In genomic region chr13:97445504-97446187, GRCh38 we compare ENCODE assay signal across 23 cellular contexts. TPM values are rescaled to one million over a fixed set of nuclear protein-coding genes. Genes with fewer than 3 reads are reported as not detected.
DNase-seq lines count a peak whose midpoint lies in the region; ATAC-seq, FAIRE-seq and TF ChIP-seq lines count a peak whose summit lies in the region.
"Had no signal": no experiment of that assay in that cellular context is flagged by ENCODE, and none has a peak within 500 bp of the region (broad histone marks: within the 10 kb centered on the region; RNA-seq: fewer than 3 reads in every experiment).

No MANE protein-coding gene starts in this region.

- in situ Hi-C loops in K562 (cut with MboI): no loop called here
- in situ Hi-C loops in mammary epithelial cell (cut with MboI; ENCODE audit: low sequenced_read_pairs in 2 of 2): no loop called here

- H3K9me3 ChIP-seq in K562 (replicated peaks; ENCODE audit: control insufficient read depth, insufficient read depth, low read depth, low read length) (no peaks in the 10 kb centered on the region), sigmoid colon (no peaks in the 10 kb centered on the region), mammary epithelial cell (replicated peaks; ENCODE audit: insufficient read depth, low read length) (no peaks in the 10 kb centered on the region)
- H3K9me3 ChIP-seq: BLaER1 treated with 17β-estradiol and CSF1 and Interleukin-3, amounts not matched to agents 10 nM and 100 nM; pancreas; thyroid gland had no signal

- H3K4me2 ChIP-seq in K562 (ENCODE audit: insufficient read depth, low read length) (no peak overlapping the region), mammary epithelial cell (ENCODE audit: insufficient read depth, low read depth, low read length) (no peak overlapping the region)

- CTCF ChIA-PET in K562 (lab: Yijun Ruan, JAX; ENCODE audit: low intra/inter-chr PET ratio): no interaction called here
- CTCF ChIA-PET in mammary epithelial cell (lab: Charles Lee; ENCODE audit: low non-redundant PET): no interaction called here

- TF ChIP-seq CTCF in K562 (IDR thresholded peaks at IDR 0.05 in 2 of 3, conservative IDR thresholded peaks at IDR 0.05 in 1 of 3; ENCODE audit: insufficient read depth in 2 of 3, low read depth in 1 of 3, low read length in 3 of 3): no peak
- no peak for TF ChIP-seq CTCF in sigmoid colon (IDR thresholded peaks at IDR 0.05)
- no peak for TF ChIP-seq CTCF in mammary epithelial cell (conservative IDR thresholded peaks at IDR 0.05 in 1 of 2, IDR thresholded peaks at IDR 0.05 in 1 of 2; ENCODE audit: extremely low read depth in 1 of 2, insufficient read depth in 1 of 2, low read depth in 1 of 2, low read length in 2 of 2)

- POLR2A ChIA-PET in K562 (lab: Yijun Ruan, JAX): interaction anchor here (0.6 kb wide), 1 partner anchor 328 kb away, joined by 3 read pairs; no protein-coding TSS in a partner anchor

- ATAC-seq in K562: peak; percentile 68
- ATAC-seq in GM19397 (IDR thresholded peaks at IDR 0.05; ENCODE audit: unreplicated experiment): no peak
- ATAC-seq: activated CD8-positive, alpha-beta T cell treated with anti-CD3 and anti-CD28 coated beads for 36 hours; pancreas; stimulated activated naive CD8-positive, alpha-beta T cell treated with anti-CD3 and anti-CD28 coated beads, Interleukin-15, amount 100 ng/mL, for 72 hours had no signal

- TF ChIP-seq EP300 in K562 (IDR thresholded peaks at IDR 0.05; ENCODE audit: low read length) (no peak), sigmoid colon (IDR thresholded peaks at IDR 0.05) (no peak)

- H3K27ac ChIP-seq in K562 (ENCODE audit: extremely low read depth, low read depth, low read length) (no peak overlapping the region), sigmoid colon (no peak overlapping the region), mammary epithelial cell (ENCODE audit: insufficient read depth, low read depth, low read length) (no peak overlapping the region)
- H3K27ac ChIP-seq: BLaER1 treated with 17β-estradiol and CSF1 and Interleukin-3, amounts not matched to agents 10 nM and 100 nM; pancreas; thyroid gland had no signal

- no peaks in the 10 kb centered on the region for H3K9me1 ChIP-seq in K562 (ENCODE audit: control insufficient read depth, insufficient read depth, low read length)

- BruUV-seq in K562 (replicated peaks; lab: Mats Ljungman, UMichigan): no TSS peak
- no TSS peak for BruUV-seq in mammary epithelial cell (replicated peaks; lab: Mats Ljungman, UMichigan)

- peak; percentile 87 for DNase-seq in DMS153 treated with DMSO at 0.1 percent for 48 hours (lab: John Stamatoyannopoulos, UW; ENCODE audit: unreplicated experiment)
- DNase-seq in NCI-H1417 treated with DMSO at 0.1 percent for 48 hours (lab: John Stamatoyannopoulos, UW): peak; percentile 53
- DNase-seq in NCI-H510A treated with DMSO at 0.1 percent for 48 hours (lab: John Stamatoyannopoulos, UW): peak; percentile 60
- DNase-seq in K562 (ENCODE audit: extremely low read depth in 1 of 4, low spot score in 3 of 4): no peak
- no peak for DNase-seq in sigmoid colon
- no peak for DNase-seq in activated CD4-positive, CD25-positive, alpha-beta regulatory T cell (lab: John Stamatoyannopoulos, UW)
- no peak for DNase-seq in mammary epithelial cell
- DNase-seq: activated CD8-positive, alpha-beta T cell treated with anti-CD3 and anti-CD28 coated beads for 36 hours; activated effector memory CD4-positive, alpha-beta T cell treated with Interleukin-2 at 50 U/mL for 16 hours; activated naive CD8-positive, alpha-beta T cell treated with anti-CD3 and anti-CD28 coated beads, Interleukin-2, amount 10 ng/mL, durations not matched to agents 7 days and 5 days; cerebellar nuclear complex; dorsolateral prefrontal cortex; GOT3; KG1; NCI-H2171; NCI-H82; OCI-M1; pancreas; stimulated activated naive CD8-positive, alpha-beta T cell treated with anti-CD3 and anti-CD28 coated beads, Interleukin-15, amount 100 ng/mL, for 72 hours; SW 1271; thyroid gland had no signal

- TF ChIP-seq RAD21 in K562 (CRISPR knock-in tag; conservative IDR thresholded peaks at IDR 0.05 in 1 of 2, IDR thresholded peaks at IDR 0.05 in 1 of 2): no peak

- no peak overlapping the region for H2AFZ ChIP-seq in K562 (ENCODE audit: low read depth, low read length)
- no peak overlapping the region for H2AFZ ChIP-seq in mammary epithelial cell (ENCODE audit: low read depth, low read length)

- H4K20me1 ChIP-seq in K562 (replicated peaks; ENCODE audit: control insufficient read depth, insufficient read depth, low read length) (no peaks in the 10 kb centered on the region), mammary epithelial cell (ENCODE audit: insufficient read depth, low read length) (no peaks in the 10 kb centered on the region)

- TF ChIP-seq POLR2A in K562 (conservative IDR thresholded peaks at IDR 0.05) (no peak), sigmoid colon (IDR thresholded peaks at IDR 0.05) (no peak)

- H3K4me3 ChIP-seq in K562: no peak overlapping the region
- H3K4me3 ChIP-seq in sigmoid colon: no peak overlapping the region
- no peak overlapping the region for H3K4me3 ChIP-seq in mammary epithelial cell (replicated peaks in 1 of 3; ENCODE audit: insufficient read depth in 1 of 3, low read depth in 2 of 3, low read length in 3 of 3)
- H3K4me3 ChIP-seq: BLaER1 treated with 17β-estradiol and CSF1 and Interleukin-3, amounts not matched to agents 10 nM and 100 nM; dorsolateral prefrontal cortex; pancreas; thyroid gland had no signal

- intact Hi-C loops in K562 (cut with micrococcal nuclease): no loop called here
- intact Hi-C loops in sigmoid colon (cut with DNase I): no loop called here
- intact Hi-C loops in mammary epithelial cell (cut with micrococcal nuclease): no loop called here

- H3K79me2 ChIP-seq in K562 (ENCODE audit: control insufficient read depth, insufficient read depth, low read length) (no peaks in the 10 kb centered on the region; the same call in 2 of the 3 replicates), mammary epithelial cell (ENCODE audit: insufficient read depth, low read length) (peaks cover 52% of the 10 kb centered on the region)

- dilution Hi-C loops in mammary epithelial cell (cut with HindIII; ENCODE audit: low sequenced_read_pairs): no loop called here

- FAIRE-seq in K562 (lab: Jason Lieb, UNC): no peak

- no peak overlapping the region for H3K9ac ChIP-seq in K562 (ENCODE audit: insufficient read depth in 1 of 2, low read depth in 2 of 2, low read length in 2 of 2)
- H3K9ac ChIP-seq in mammary epithelial cell (ENCODE audit: insufficient read depth, low read length): no peak overlapping the region
- H3K9ac ChIP-seq: BLaER1 treated with 17β-estradiol and CSF1 and Interleukin-3, amounts not matched to agents 10 nM and 100 nM had no signal

- H3K27me3 ChIP-seq in K562 (ENCODE audit: control insufficient read depth in 2 of 2, insufficient read depth in 2 of 2, low read length in 2 of 2) (no peaks in the 10 kb centered on the region), sigmoid colon (no peaks in the 10 kb centered on the region), mammary epithelial cell (ENCODE audit: insufficient read depth, low read length) (no peaks in the 10 kb centered on the region)
- H3K27me3 ChIP-seq: BLaER1 treated with 17β-estradiol and CSF1 and Interleukin-3, amounts not matched to agents 10 nM and 100 nM; dorsolateral prefrontal cortex; pancreas; thyroid gland had no signal

- H3K36me3 ChIP-seq in K562 (ENCODE audit: control insufficient read depth, insufficient read depth, low read length): no peaks in the 10 kb centered on the region
- H3K36me3 ChIP-seq in sigmoid colon: no peaks in the 10 kb centered on the region
- no peaks in the 10 kb centered on the region for H3K36me3 ChIP-seq in mammary epithelial cell (ENCODE audit: insufficient read depth, low read length)
- H3K36me3 ChIP-seq: pancreas, thyroid gland had no signal

- peaks cover 0 to 4% of the 10 kb centered on the region in 2 experiments; a peak in 1 of 5 replicates for H3K4me1 ChIP-seq in K562 (replicated peaks in 1 of 2; ENCODE audit: control insufficient read depth in 2 of 2, insufficient read depth in 2 of 2, low read length in 2 of 2)
- peaks cover 0 to 7% (median 4%) of the 10 kb centered on the region in 4 donors for H3K4me1 ChIP-seq in sigmoid colon
- H3K4me1 ChIP-seq in mammary epithelial cell (ENCODE audit: insufficient read depth, low read length): no peaks in the 10 kb centered on the region
- H3K4me1 ChIP-seq: pancreas, thyroid gland had no signal

TF ChIP-seq in K562, 482 proteins besides CTCF, POLR2A, EP300 and RAD21 (continues in another document):
- TF ChIP-seq MAFF (IDR thresholded peaks at IDR 0.05; ENCODE audit: low read length): peak; percentile 54; the same call in 1 of the 2 replicates
- TF ChIP-seq C11orf30 (IDR thresholded peaks at IDR 0.05; ENCODE audit: low read depth): peak; percentile 48; the same call in 1 of the 2 replicates
- TF ChIP-seq ZNF316 (IDR thresholded peaks at IDR 0.05): peak; percentile 68
- TF ChIP-seq MAFG (tag; conservative IDR thresholded peaks at IDR 0.05): peak; percentile 28; the same call in 1 of the 2 replicates
- TF ChIP-seq MAFK (IDR thresholded peaks at IDR 0.05; ENCODE audit: low read length): peak; percentile 72
- no peak for TF ChIP-seq RBM39 (optimal IDR thresholded peaks at IDR 0.05; ENCODE audit: low read depth, low read length)
- TF ChIP-seq NCOR1 (IDR thresholded peaks at IDR 0.05): no peak
- no peak for TF ChIP-seq HDAC8 (tag; IDR thresholded peaks at IDR 0.05)
- TF ChIP-seq BMI1 (IDR thresholded peaks at IDR 0.05; ENCODE audit: low read length): no peak

RNA-seq across cellular contexts. Expression of gene RAP2A, which starts 11.7 kb away (rescaled TPM):
- 2.9 and 4.2 TPM in 2 replicates for total RNA-seq in K562 (2011; cell fraction: chromatin; rRNA removed; ENCODE audit: low replicate concordance)
- 2.5 and 3.5 TPM in 2 replicates for total RNA-seq in K562 (2011; cell fraction: nucleolus; rRNA removed)
- 2.7 and 3.7 TPM in 2 replicates for total RNA-seq in K562 (2011; cell fraction: nucleoplasm; rRNA removed)
- total RNA-seq in K562 (2014; rRNA removed): 4.5 and 6.3 TPM in 2 replicates
- 9.0 and 9.1 TPM in 2 replicates for total RNA-seq in K562 (2014; rRNA removed; fragmentation: Illumina TruSeq; extraction: Trizol)
- total RNA-seq in K562 (2015; rRNA removed; fragmentation: Illumina TruSeq; extraction: Trizol): 7.2 and 8.3 TPM in 2 replicates
- 9.3 and 11.7 TPM in 2 replicates for total RNA-seq in K562 (2021)
- 5.6 and 8.7 TPM in 2 replicates for polyA plus RNA-seq in K562 (2011; rRNA removed)
- polyA plus RNA-seq in K562 (2011; cell fraction: cytosol; rRNA removed): 1.1 and 2.3 TPM in 2 replicates
- 2.2 and 5.6 TPM in 2 replicates for polyA plus RNA-seq in K562 (2011; cell fraction: nucleus; rRNA removed)
- polyA plus RNA-seq in K562 (2012): 4.5 and 5.8 TPM in 2 replicates
- polyA plus RNA-seq in K562 (2014; fragmentation: Illumina TruSeq; extraction: Trizol): 5.2 and 5.8 TPM in 2 replicates
- 1 to 10 TPM; 1.8 to 2.3 TPM for polyA plus RNA-seq in K562 (2014; fragmentation: Nextera tagmentation; extraction: Ambion mirVana)
- 2.7 and 3.2 TPM in 2 replicates for polyA plus RNA-seq in K562 (2014; rRNA removed)
- 6.3 and 8.2 TPM in 2 replicates for polyA minus RNA-seq in K562 (2011; rRNA and poly(A)+ RNA removed)
- 4.5 and 7.2 TPM in 2 replicates for polyA minus RNA-seq in K562 (2011; cell fraction: cytosol; rRNA and poly(A)+ RNA removed)
- 5.4 and 7.9 TPM in 2 replicates for polyA minus RNA-seq in K562 (2011; cell fraction: nucleus; rRNA and poly(A)+ RNA removed)
- total RNA-seq in sigmoid colon: 10 to 100 TPM; 17.9 to 27.7 (median 21.8) TPM
- polyA plus RNA-seq in sigmoid colon: 10 to 100 TPM in 2 of 3 donors, 1 to 10 TPM in 1; 8.0 to 14.8 (median 11.4) TPM
- total RNA-seq in mammary epithelial cell: 10 to 100 TPM; 34.3 to 44.5 TPM
- polyA plus RNA-seq in mammary epithelial cell: 14.0 TPM
- 19.8 TPM for polyA minus RNA-seq in mammary epithelial cell

Comparison
In these comparisons a context has a peak if more than half of its experiments do, and no peak if none do; other contexts are left out.
1. DNase-seq: peak in DMS153 treated with DMSO at 0.1 percent for 48 hours (single experiment), NCI-H1417 treated with DMSO at 0.1 percent for 48 hours (single experiment) and NCI-H510A treated with DMSO at 0.1 percent for 48 hours (single experiment); none in K562 (0 of 4), sigmoid colon (single experiment), activated CD4-positive, CD25-positive, alpha-beta regulatory T cell (0 of 4) and mammary epithelial cell (single experiment).